In the genomic region with DNA sequence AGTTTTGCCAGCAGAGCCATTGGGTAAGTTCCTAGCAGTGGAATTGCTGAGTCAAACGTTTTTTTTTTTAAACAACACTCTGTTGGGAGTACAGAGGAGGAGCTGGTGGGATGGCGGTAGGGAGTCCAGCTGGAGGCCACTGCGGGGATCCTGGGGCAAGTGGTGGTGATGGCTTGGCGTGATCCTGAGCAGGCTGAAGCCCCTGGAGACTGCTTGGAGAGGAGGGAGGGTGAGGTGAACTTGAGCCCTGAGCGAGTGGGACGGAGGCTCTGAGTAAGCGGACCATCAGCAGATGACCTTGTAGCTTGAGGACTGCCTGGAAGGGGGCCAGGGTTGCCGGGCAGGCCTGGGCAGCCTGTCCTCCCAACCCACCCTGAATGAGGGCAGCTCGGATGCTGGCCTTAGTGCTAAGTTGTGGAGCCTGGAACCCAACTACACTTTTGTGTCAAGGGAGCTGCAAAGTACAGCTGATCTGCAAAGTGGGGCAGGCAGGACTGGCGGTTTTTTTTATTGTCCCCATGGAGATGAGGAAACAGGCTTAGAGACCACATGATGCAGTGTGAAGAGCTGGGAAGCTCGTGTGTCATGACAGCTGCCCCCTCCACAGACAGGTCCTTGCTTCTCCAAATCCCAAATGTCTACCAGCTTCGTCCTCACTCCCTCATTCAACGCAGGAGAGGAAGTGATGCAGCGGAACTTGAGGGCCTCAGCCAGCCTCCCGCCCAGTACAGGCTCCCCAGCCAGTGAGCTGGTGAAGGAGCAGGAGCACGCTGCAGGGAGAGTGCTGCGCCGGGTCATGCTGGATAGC, we compare ENCODE assay signal across 8 cellular contexts. TPM values are rescaled to one million over a fixed set of nuclear protein-coding genes. Genes with fewer than 3 reads are reported as not detected.
DNase-seq lines count a peak whose midpoint lies in the region; ATAC-seq and TF ChIP-seq lines count a peak whose summit lies in the region.

No MANE protein-coding gene starts in this region.

- peak; percentile 21 for ATAC-seq in mucosa of descending colon
- ATAC-seq in aorta (ENCODE audit: low FRiP score), result peak; percentile 61
- ATAC-seq in HG02571 (IDR thresholded peaks at IDR 0.05; ENCODE audit: unreplicated experiment), result no peak
- no peak for ATAC-seq in GM19023 (IDR thresholded peaks at IDR 0.05; ENCODE audit: unreplicated experiment)
- no peak for ATAC-seq in GM19467 (IDR thresholded peaks at IDR 0.05; ENCODE audit: unreplicated experiment)

- H3K9me3 ChIP-seq in mucosa of descending colon (no peaks in the 10 kb centered on the region), aorta (ENCODE audit: control insufficient read depth, low read length) (no peaks in the 10 kb centered on the region)

- H3K4me3 ChIP-seq in mucosa of descending colon (no peak overlapping the region), aorta (ENCODE audit: low read length in 2 of 2) (no peak overlapping the region)

- no peaks in the 10 kb centered on the region for H3K27me3 ChIP-seq in aorta (ENCODE audit: control insufficient read depth in 1 of 2, insufficient read depth in 2 of 2, low read length in 1 of 2)

- H3K4me1 Mint-ChIP-seq in activated naive CD4-positive, alpha-beta T cell treated with anti-CD3 and anti-CD28 coated beads, Interleukin-2, amount 50 U/mL, for 24 hours, result peaks cover 7% of the 10 kb centered on the region
- H3K4me1 Mint-ChIP-seq in dendritic cell treated with granulocyte-macrophage colony-stimulating factor and Interleukin-4, amounts not matched to agents 40 ng/mL and 50 ng/mL, for 4 days (ENCODE audit: low read depth), result peaks cover 36% of the 10 kb centered on the region

- intact Hi-C loops in dendritic cell treated with granulocyte-macrophage colony-stimulating factor and Interleukin-4, amounts not matched to agents 40 ng/mL and 50 ng/mL, for 4 days (cut with micrococcal nuclease), result loop anchor here (10.0 kb wide), 1 partner anchor 265 kb away; no protein-coding TSS in a partner anchor
- intact Hi-C loops in mucosa of descending colon (cut with DNase I, micrococcal nuclease) (no loop called here), aorta (cut with DNase I) (no loop called here)

- H3K36me3 Mint-ChIP-seq in activated naive CD4-positive, alpha-beta T cell treated with anti-CD3 and anti-CD28 coated beads, Interleukin-2, amount 50 U/mL, for 24 hours, result peaks cover 12% of the 10 kb centered on the region
- H3K36me3 Mint-ChIP-seq in dendritic cell treated with granulocyte-macrophage colony-stimulating factor and Interleukin-4, amounts not matched to agents 40 ng/mL and 50 ng/mL, for 4 days (ENCODE audit: low read depth), result peaks cover 90% of the 10 kb centered on the region

- DNase-seq in activated naive CD4-positive, alpha-beta T cell (lab: John Stamatoyannopoulos, UW), result no peak
- DNase-seq in mucosa of descending colon, result peak in 2 of 3 donors; percentile 29 to 59
- DNase-seq in aorta, result peak; percentile 74 to 88

- no peak for TF ChIP-seq CTCF in mucosa of descending colon (IDR thresholded peaks at IDR 0.05)

- H3K27ac Mint-ChIP-seq in activated naive CD4-positive, alpha-beta T cell treated with anti-CD3 and anti-CD28 coated beads, Interleukin-2, amount 50 U/mL, for 24 hours, result peak overlapping the region; percentile 73
- peak overlapping the region; percentile 70 for H3K27ac Mint-ChIP-seq in dendritic cell treated with granulocyte-macrophage colony-stimulating factor and Interleukin-4, amounts not matched to agents 40 ng/mL and 50 ng/mL, for 4 days

- H3K4me1 ChIP-seq in mucosa of descending colon (ENCODE audit: low read depth) (peaks cover 12% of the 10 kb centered on the region), aorta (ENCODE audit: control insufficient read depth in 1 of 2, insufficient read depth in 2 of 2, low read length in 2 of 2) (no peaks in the 10 kb centered on the region)

- H3K4me3 Mint-ChIP-seq in activated naive CD4-positive, alpha-beta T cell treated with anti-CD3 and anti-CD28 coated beads, Interleukin-2, amount 50 U/mL, for 24 hours, result no peak overlapping the region
- H3K4me3 Mint-ChIP-seq in dendritic cell treated with granulocyte-macrophage colony-stimulating factor and Interleukin-4, amounts not matched to agents 40 ng/mL and 50 ng/mL, for 4 days, result peak overlapping the region; percentile 42

- 38 to 39% methylated on average over 18 of the region's 18 CpGs for WGBS in aorta, 2 donors

- peaks cover 9% of the 10 kb centered on the region for H3K36me3 ChIP-seq in mucosa of descending colon (ENCODE audit: low read depth)
- H3K36me3 ChIP-seq in aorta (ENCODE audit: control insufficient read depth in 1 of 2, insufficient read depth in 2 of 2, low read length in 1 of 2), result peaks cover 0 to 6% of the 10 kb centered on the region in 2 donors

- H3K27me3 Mint-ChIP-seq in activated naive CD4-positive, alpha-beta T cell treated with anti-CD3 and anti-CD28 coated beads, Interleukin-2, amount 50 U/mL, for 24 hours, result no peaks in the 10 kb centered on the region
- H3K27me3 Mint-ChIP-seq in dendritic cell treated with granulocyte-macrophage colony-stimulating factor and Interleukin-4, amounts not matched to agents 40 ng/mL and 50 ng/mL, for 4 days, result no peaks in the 10 kb centered on the region

- H3K9me3 Mint-ChIP-seq in activated naive CD4-positive, alpha-beta T cell treated with anti-CD3 and anti-CD28 coated beads, Interleukin-2, amount 50 U/mL, for 24 hours, result no peaks in the 10 kb centered on the region
- H3K9me3 Mint-ChIP-seq in dendritic cell treated with granulocyte-macrophage colony-stimulating factor and Interleukin-4, amounts not matched to agents 40 ng/mL and 50 ng/mL, for 4 days, result no peaks in the 10 kb centered on the region

- peak overlapping the region in 1 of 2 donors; percentile 35 for H3K27ac ChIP-seq in aorta (ENCODE audit: low read depth in 1 of 2, low read length in 2 of 2)

RNA-seq across cellular contexts. Expression of a gene that starts 20.2 kb away (rescaled TPM):
- 10 to 100 TPM; 46.5 to 84.7 (median 58.8) TPM for total RNA-seq in mucosa of descending colon
- total RNA-seq in aorta, result 10 to 100 TPM; 36.2 to 38.1 TPM
- 10 to 100 TPM; 18.2 to 49.9 TPM for polyA plus RNA-seq in aorta

RNA-seq across cellular contexts. Expression of a gene that starts 20.4 kb away (rescaled TPM):
- 1 to 10 TPM; 6.9 to 9.1 (median 7.7) TPM for total RNA-seq in mucosa of descending colon
- 1 to 10 TPM; 3.5 to 7.9 TPM for total RNA-seq in aorta
- 1 to 10 TPM; 3.1 to 3.9 TPM for polyA plus RNA-seq in aorta

Comparison
In these comparisons a context has a peak if more than half of its experiments do, and no peak if none do; other contexts are left out.
1. DNase-seq: peak in mucosa of descending colon (2 of 3) and aorta (2 of 2); none in activated naive CD4-positive, alpha-beta T cell (0 of 4).
2. ATAC-seq: peak in mucosa of descending colon (single experiment) and aorta (single experiment); none in HG02571 (single experiment), GM19023 (single experiment) and GM19467 (single experiment).